ENCODE assay signal across 8 cellular contexts in the genomic region with DNA sequence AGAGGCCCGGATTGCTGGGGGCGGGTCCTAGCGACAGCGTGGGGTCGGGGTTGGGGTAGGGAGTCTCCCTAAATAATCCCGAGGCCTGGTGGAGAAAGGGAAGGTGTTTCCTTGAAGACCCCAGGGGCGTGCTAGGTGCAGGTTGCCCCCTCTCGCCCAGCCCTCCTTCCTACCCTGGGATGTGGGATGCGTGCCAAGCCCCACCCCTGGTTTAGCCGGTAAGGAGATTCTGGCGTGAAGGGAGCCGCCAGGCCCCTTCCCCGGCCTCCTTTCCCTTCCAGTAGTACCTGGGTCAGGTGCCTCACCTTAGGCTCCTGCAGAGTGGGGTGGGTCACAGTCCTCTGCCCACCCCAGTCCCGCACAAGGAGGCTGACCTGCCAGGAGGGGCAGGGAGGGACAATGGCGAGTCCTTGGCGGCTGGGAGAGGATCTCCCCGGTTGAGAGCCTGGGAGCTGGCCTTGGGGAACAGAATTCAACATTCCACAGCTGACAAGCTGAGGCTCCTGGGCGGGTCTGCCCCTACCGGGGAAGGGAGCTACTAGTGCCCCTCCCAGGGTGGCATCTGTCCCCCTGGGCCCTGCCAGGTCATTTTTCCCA. TPM values are rescaled to one million over a fixed set of nuclear protein-coding genes. Genes with fewer than 3 reads are reported as not detected.
DNase-seq lines count a peak whose midpoint lies in the region; ATAC-seq and TF ChIP-seq lines count a peak whose summit lies in the region.

No MANE protein-coding gene starts in this region.

- POLR2A ChIA-PET in CD4-positive, alpha-beta T cell (lab: Charles Lee) = interaction anchor here (1.4 to 4.4 kb wide), 5 partner anchors 11 to 287 kb away, joined by 3 to 52 read pairs (median 8); partner anchors contain the start of genes KIAA1191 and RNF44

- peaks cover 63% of the 10 kb centered on the region for H3K4me1 Mint-ChIP-seq in CD4-positive, alpha-beta T cell (ENCODE audit: low read depth)
- H3K4me1 Mint-ChIP-seq in activated T-helper 2 cell treated with anti-CD3 and anti-CD28 coated beads, Interferon-gamma antibody, Interleukin-2, Interleukin-4, amounts not matched to agents 10 μg/mL and 5 μg/mL and 100 μg/mL, durations not matched to agents 14 hours and 24 hours and 36 hours (ENCODE audit: low read depth) = peaks cover 39% of the 10 kb centered on the region

- no peak for ATAC-seq in CD4-positive, alpha-beta T cell (ENCODE audit: poor library complexity)
- ATAC-seq in HG03135 (IDR thresholded peaks at IDR 0.05; ENCODE audit: unreplicated experiment) = no peak
- no peak for ATAC-seq in HG02973 (IDR thresholded peaks at IDR 0.05; ENCODE audit: unreplicated experiment)

- H3K36me3 ChIP-seq in right atrium auricular region = peaks cover 3% of the 10 kb centered on the region

- H3K27me3 Mint-ChIP-seq in CD4-positive, alpha-beta T cell = no peaks in the 10 kb centered on the region
- H3K27me3 Mint-ChIP-seq in activated T-helper 2 cell treated with anti-CD3 and anti-CD28 coated beads, Interferon-gamma antibody, Interleukin-2, Interleukin-4, amounts not matched to agents 10 μg/mL and 5 μg/mL and 100 μg/mL, durations not matched to agents 14 hours and 24 hours and 36 hours (ENCODE audit: low read depth) = no peaks in the 10 kb centered on the region

- CTCF ChIA-PET in CD4-positive, alpha-beta T cell (lab: Charles Lee) = interaction anchor here (1.3 to 4.3 kb wide), 4 partner anchors 9 to 231 kb away, joined by 3 to 43 read pairs (median 5); partner anchors contain the start of genes CLTB and FAF2

- intact Hi-C loops in CD4-positive, alpha-beta T cell (cut with DNase I, micrococcal nuclease) = loop anchor here in 1 of 2 experiments (2.0 to 10.0 kb wide), 6 partner anchors 35 to 1557 kb away; partner anchors contain the start of genes FAF2, HNRNPAB and UIMC1
- intact Hi-C loops in activated T-helper 2 cell treated with anti-CD3 and anti-CD28 coated beads, Interferon-gamma antibody, Interleukin-2, Interleukin-4, amounts not matched to agents 10 μg/mL and 5 μg/mL and 100 μg/mL, durations not matched to agents 14 hours and 24 hours and 36 hours (cut with micrococcal nuclease) = loop anchor here (1.0 to 5.0 kb wide), 4 partner anchors 17 to 359 kb away; partner anchors contain the start of genes EIF4E1B, GPRIN1, RNF44 and SNCB

- H3K4me3 ChIP-seq in right atrium auricular region = peak overlapping the region; percentile 72 to 74

- no peak for TF ChIP-seq CTCF in CD4-positive, alpha-beta T cell (IDR thresholded peaks at IDR 0.05)
- TF ChIP-seq CTCF in right atrium auricular region (IDR thresholded peaks at IDR 0.05) = no peak

- peaks cover 0 to 21% of the 10 kb centered on the region in 2 donors for H3K4me1 ChIP-seq in right atrium auricular region

- peak overlapping the region; percentile 52 for H3K4me3 Mint-ChIP-seq in CD4-positive, alpha-beta T cell
- peak overlapping the region; percentile 82 for H3K4me3 Mint-ChIP-seq in activated T-helper 2 cell treated with anti-CD3 and anti-CD28 coated beads, Interferon-gamma antibody, Interleukin-2, Interleukin-4, amounts not matched to agents 10 μg/mL and 5 μg/mL and 100 μg/mL, durations not matched to agents 14 hours and 24 hours and 36 hours (ENCODE audit: low read depth)

- no peaks in the 10 kb centered on the region for H3K9me3 ChIP-seq in CD4-positive, alpha-beta T cell (ENCODE audit: control insufficient read depth, low read length)
- H3K9me3 ChIP-seq in right atrium auricular region = no peaks in the 10 kb centered on the region

- H3K9me3 Mint-ChIP-seq in CD4-positive, alpha-beta T cell = no peaks in the 10 kb centered on the region
- no peaks in the 10 kb centered on the region for H3K9me3 Mint-ChIP-seq in activated T-helper 2 cell treated with anti-CD3 and anti-CD28 coated beads, Interferon-gamma antibody, Interleukin-2, Interleukin-4, amounts not matched to agents 10 μg/mL and 5 μg/mL and 100 μg/mL, durations not matched to agents 14 hours and 24 hours and 36 hours

- H3K27ac ChIP-seq in CD4-positive, alpha-beta T cell (ENCODE audit: low read depth, low read length) = peak overlapping the region; percentile 54
- peak overlapping the region; percentile 73 to 78 for H3K27ac ChIP-seq in right atrium auricular region

- no peaks in the 10 kb centered on the region for H3K36me3 Mint-ChIP-seq in CD4-positive, alpha-beta T cell (ENCODE audit: low read depth)
- H3K36me3 Mint-ChIP-seq in activated T-helper 2 cell treated with anti-CD3 and anti-CD28 coated beads, Interferon-gamma antibody, Interleukin-2, Interleukin-4, amounts not matched to agents 10 μg/mL and 5 μg/mL and 100 μg/mL, durations not matched to agents 14 hours and 24 hours and 36 hours (ENCODE audit: low read depth) = peaks cover 10% of the 10 kb centered on the region

- peak in 1 of 10 experiments; percentile 25 for DNase-seq in CD4-positive, alpha-beta T cell
- DNase-seq in HUDEP-2 (lab: John Stamatoyannopoulos, UW; ENCODE audit: unreplicated experiment in 76 of 76) = peak in 60 of 76 experiments; percentile 2 to 84 (median 52)
- DNase-seq in activated T-helper 2 cell treated with anti-CD3 and anti-CD28 coated beads, Interferon-gamma antibody, Interleukin-2, Interleukin-4, amounts not matched to agents 10 μg/mL and 5 μg/mL and 100 μg/mL, durations not matched to agents 14 hours and 24 hours and 36 hours (ENCODE audit: low spot score) = no peak
- no peak for DNase-seq in right atrium auricular region (ENCODE audit: low spot score)
- peak; percentile 10 for DNase-seq in renal cortical epithelial cell (ENCODE audit: low read depth)
- no peak for DNase-seq in inferior parietal cortex (ENCODE audit: extremely low spot score)

- peak overlapping the region; percentile 68 for H3K27ac Mint-ChIP-seq in CD4-positive, alpha-beta T cell
- peak overlapping the region; percentile 69 for H3K27ac Mint-ChIP-seq in activated T-helper 2 cell treated with anti-CD3 and anti-CD28 coated beads, Interferon-gamma antibody, Interleukin-2, Interleukin-4, amounts not matched to agents 10 μg/mL and 5 μg/mL and 100 μg/mL, durations not matched to agents 14 hours and 24 hours and 36 hours

- no peaks in the 10 kb centered on the region for H3K27me3 ChIP-seq in CD4-positive, alpha-beta T cell (ENCODE audit: control insufficient read depth, insufficient read depth, low read length)
- H3K27me3 ChIP-seq in right atrium auricular region = no peaks in the 10 kb centered on the region

RNA-seq across cellular contexts. Expression of gene TSPAN17, which starts 0.7 kb away (rescaled TPM):
- 1 to 10 TPM; 7.8 to 7.9 TPM for total RNA-seq in CD4-positive, alpha-beta T cell
- total RNA-seq in activated T-helper 2 cell treated with anti-CD3 and anti-CD28 coated beads, Interferon-gamma antibody, Interleukin-2, Interleukin-4, amounts not matched to agents 10 μg/mL and 5 μg/mL and 100 μg/mL, durations not matched to agents 14 hours and 24 hours and 36 hours = 32.7 and 33.9 TPM in 2 replicates
- total RNA-seq in right atrium auricular region = 10 to 100 TPM; 15.0 to 20.4 TPM
- total RNA-seq in renal cortical epithelial cell = 38.5 and 43.8 TPM in 2 replicates

RNA-seq across cellular contexts. Expression of gene EIF4E1B, which starts 17.5 kb away (rescaled TPM):
- not detected for total RNA-seq in CD4-positive, alpha-beta T cell
- total RNA-seq in activated T-helper 2 cell treated with anti-CD3 and anti-CD28 coated beads, Interferon-gamma antibody, Interleukin-2, Interleukin-4, amounts not matched to agents 10 μg/mL and 5 μg/mL and 100 μg/mL, durations not matched to agents 14 hours and 24 hours and 36 hours = not detected in 2 replicates
- total RNA-seq in right atrium auricular region (not detected), renal cortical epithelial cell (not detected in 2 replicates)

RNA-seq across cellular contexts. Expression of gene SNCB, which starts 17.6 kb away (rescaled TPM):
- total RNA-seq in CD4-positive, alpha-beta T cell = not detected
- not detected in 2 replicates for total RNA-seq in activated T-helper 2 cell treated with anti-CD3 and anti-CD28 coated beads, Interferon-gamma antibody, Interleukin-2, Interleukin-4, amounts not matched to agents 10 μg/mL and 5 μg/mL and 100 μg/mL, durations not matched to agents 14 hours and 24 hours and 36 hours
- total RNA-seq in right atrium auricular region (under 1 TPM in 1 of 2 donors, not detected in 1; 0.67 TPM), renal cortical epithelial cell (not detected in 2 replicates)

RNA-seq across cellular contexts. Expression of gene GPRIN1, which starts 38.0 kb away (rescaled TPM):
- under 1 TPM; 0.22 to 0.36 TPM for total RNA-seq in CD4-positive, alpha-beta T cell
- total RNA-seq in activated T-helper 2 cell treated with anti-CD3 and anti-CD28 coated beads, Interferon-gamma antibody, Interleukin-2, Interleukin-4, amounts not matched to agents 10 μg/mL and 5 μg/mL and 100 μg/mL, durations not matched to agents 14 hours and 24 hours and 36 hours = 3.0 and 3.6 TPM in 2 replicates
- under 1 TPM; 0.22 to 0.79 TPM for total RNA-seq in right atrium auricular region
- 13.2 and 15.3 TPM in 2 replicates for total RNA-seq in renal cortical epithelial cell

Comparison
In these comparisons a context has a peak if more than half of its experiments do, and no peak if none do; other contexts are left out.
1. DNase-seq: peak in HUDEP-2 (60 of 76) and renal cortical epithelial cell (single experiment); none in activated T-helper 2 cell treated with anti-CD3 and anti-CD28 coated beads, Interferon-gamma antibody, Interleukin-2, Interleukin-4, amounts not matched to agents 10 μg/mL and 5 μg/mL and 100 μg/mL, durations not matched to agents 14 hours and 24 hours and 36 hours (single experiment), right atrium auricular region (single experiment) and inferior parietal cortex (single experiment).